Comparison of ENCODE assay signal across 1 cellular context in genomic region chr11:58919980-58920379, GRCh38.
TF ChIP-seq lines count a peak whose summit lies in the region.

No MANE protein-coding gene starts in this region.

TF ChIP-seq in SK-N-SH treated with all-trans-retinoic acid at 6 μM for 48 hours, 23 proteins besides CTCF, POLR2A, EP300 and RAD21 (continued from another document):
- no peak for TF ChIP-seq PATZ1 (CRISPR knock-in tag; IDR thresholded peaks at IDR 0.05; ENCODE audit: borderline replicate concordance)
- no peak for TF ChIP-seq GLIS3 (CRISPR knock-in tag; IDR thresholded peaks at IDR 0.05)
- no peak for TF ChIP-seq ZFP3 (CRISPR knock-in tag; IDR thresholded peaks at IDR 0.05)
- no peak for TF ChIP-seq PPARA (CRISPR knock-in tag; IDR thresholded peaks at IDR 0.05; ENCODE audit: borderline replicate concordance)
- no peak for TF ChIP-seq ESRRG (CRISPR knock-in tag; IDR thresholded peaks at IDR 0.05)
